Comparison of ENCODE assay signal across 1 cellular context in genomic region chr15:38453971-38454686, GRCh38.
TF ChIP-seq lines count a peak whose summit lies in the region.

FAM98B (plus strand) TSS chr15:38454127; CDS start chr15:38454162, 35 bp downstream.

TF ChIP-seq in HepG2, 621 proteins besides CTCF, POLR2A, EP300 and RAD21 (continued from another document and continues in another):
- TF ChIP-seq ZNF770 (CRISPR knock-in tag; IDR thresholded peaks at IDR 0.05) (peak; percentile 39; the same call in 1 of the 2 replicates), NRL (CRISPR knock-in tag; IDR thresholded peaks at IDR 0.05; ENCODE audit: borderline replicate concordance) (peak; percentile 92), ZNF142 (CRISPR knock-in tag; IDR thresholded peaks at IDR 0.05) (peak; percentile 61; the same call in 1 of the 2 replicates), ARID4A (CRISPR knock-in tag; IDR thresholded peaks at IDR 0.05; ENCODE audit: borderline replicate concordance) (peak; percentile 77; the same call in 1 of the 2 replicates), RBAK (CRISPR knock-in tag; IDR thresholded peaks at IDR 0.05) (no peak), ZNF644 (CRISPR knock-in tag; IDR thresholded peaks at IDR 0.05; ENCODE audit: low read depth) (peak; percentile 76), ZNF335 (CRISPR knock-in tag; IDR thresholded peaks at IDR 0.05) (peak; percentile 96), TEAD3 (CRISPR knock-in tag; optimal IDR thresholded peaks at IDR 0.05; ENCODE audit: borderline replicate concordance) (peak; percentile 57), KLF6 (CRISPR knock-in tag; IDR thresholded peaks at IDR 0.05) (peak; percentile 56; the same call in 1 of the 2 replicates), FOXJ3 (CRISPR knock-in tag; IDR thresholded peaks at IDR 0.05; ENCODE audit: borderline replicate concordance) (no peak), STAT5B (CRISPR knock-in tag; IDR thresholded peaks at IDR 0.05) (peak; percentile 64; the same call in 1 of the 2 replicates), GABPB1 (CRISPR knock-in tag; IDR thresholded peaks at IDR 0.05) (peak; percentile 96), KAT2B (IDR thresholded peaks at IDR 0.05; ENCODE audit: borderline replicate concordance, low read depth, low read length) (no peak), ZNF101 (CRISPR knock-in tag; IDR thresholded peaks at IDR 0.05; ENCODE audit: borderline replicate concordance, low read depth) (no peak), ZNF776 (CRISPR knock-in tag; IDR thresholded peaks at IDR 0.05) (no peak), PCBP1 (IDR thresholded peaks at IDR 0.05; ENCODE audit: borderline replicate concordance, low read depth, low read length) (0 out of 2 replicates have a peak, but pooled peaks have one; percentile 65), ZNF17 (CRISPR knock-in tag; IDR thresholded peaks at IDR 0.05) (no peak), MYC (CRISPR knock-in tag; IDR thresholded peaks at IDR 0.05; ENCODE audit: borderline replicate concordance) (peak; percentile 78; the same call in 1 of the 2 replicates), NFKBIZ (CRISPR knock-in tag; IDR thresholded peaks at IDR 0.05) (peak; percentile 87; the same call in 1 of the 2 replicates), MTF2 (CRISPR knock-in tag; IDR thresholded peaks at IDR 0.05; ENCODE audit: borderline replicate concordance) (peak; percentile 88; the same call in 1 of the 2 replicates)
- TF ChIP-seq, protein P1, sequence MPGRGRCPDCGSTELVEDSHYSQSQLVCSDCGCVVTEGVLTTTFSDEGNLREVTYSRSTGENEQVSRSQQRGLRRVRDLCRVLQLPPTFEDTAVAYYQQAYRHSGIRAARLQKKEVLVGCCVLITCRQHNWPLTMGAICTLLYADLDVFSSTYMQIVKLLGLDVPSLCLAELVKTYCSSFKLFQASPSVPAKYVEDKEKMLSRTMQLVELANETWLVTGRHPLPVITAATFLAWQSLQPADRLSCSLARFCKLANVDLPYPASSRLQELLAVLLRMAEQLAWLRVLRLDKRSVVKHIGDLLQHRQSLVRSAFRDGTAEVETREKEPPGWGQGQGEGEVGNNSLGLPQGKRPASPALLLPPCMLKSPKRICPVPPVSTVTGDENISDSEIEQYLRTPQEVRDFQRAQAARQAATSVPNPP (CRISPR knock-in tag; IDR thresholded peaks at IDR 0.05), result peak; percentile 69; the same call in 1 of the 2 replicates
- TF ChIP-seq, protein P2, sequence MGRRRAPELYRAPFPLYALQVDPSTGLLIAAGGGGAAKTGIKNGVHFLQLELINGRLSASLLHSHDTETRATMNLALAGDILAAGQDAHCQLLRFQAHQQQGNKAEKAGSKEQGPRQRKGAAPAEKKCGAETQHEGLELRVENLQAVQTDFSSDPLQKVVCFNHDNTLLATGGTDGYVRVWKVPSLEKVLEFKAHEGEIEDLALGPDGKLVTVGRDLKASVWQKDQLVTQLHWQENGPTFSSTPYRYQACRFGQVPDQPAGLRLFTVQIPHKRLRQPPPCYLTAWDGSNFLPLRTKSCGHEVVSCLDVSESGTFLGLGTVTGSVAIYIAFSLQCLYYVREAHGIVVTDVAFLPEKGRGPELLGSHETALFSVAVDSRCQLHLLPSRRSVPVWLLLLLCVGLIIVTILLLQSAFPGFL (CRISPR knock-in tag; IDR thresholded peaks at IDR 0.05), result no peak
- TF ChIP-seq, protein P3, sequence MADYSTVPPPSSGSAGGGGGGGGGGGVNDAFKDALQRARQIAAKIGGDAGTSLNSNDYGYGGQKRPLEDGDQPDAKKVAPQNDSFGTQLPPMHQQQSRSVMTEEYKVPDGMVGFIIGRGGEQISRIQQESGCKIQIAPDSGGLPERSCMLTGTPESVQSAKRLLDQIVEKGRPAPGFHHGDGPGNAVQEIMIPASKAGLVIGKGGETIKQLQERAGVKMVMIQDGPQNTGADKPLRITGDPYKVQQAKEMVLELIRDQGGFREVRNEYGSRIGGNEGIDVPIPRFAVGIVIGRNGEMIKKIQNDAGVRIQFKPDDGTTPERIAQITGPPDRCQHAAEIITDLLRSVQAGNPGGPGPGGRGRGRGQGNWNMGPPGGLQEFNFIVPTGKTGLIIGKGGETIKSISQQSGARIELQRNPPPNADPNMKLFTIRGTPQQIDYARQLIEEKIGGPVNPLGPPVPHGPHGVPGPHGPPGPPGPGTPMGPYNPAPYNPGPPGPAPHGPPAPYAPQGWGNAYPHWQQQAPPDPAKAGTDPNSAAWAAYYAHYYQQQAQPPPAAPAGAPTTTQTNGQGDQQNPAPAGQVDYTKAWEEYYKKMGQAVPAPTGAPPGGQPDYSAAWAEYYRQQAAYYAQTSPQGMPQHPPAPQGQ (CRISPR knock-in tag; IDR thresholded peaks at IDR 0.05; ENCODE audit: borderline replicate concordance), result no peak
- TF ChIP-seq, protein P4, sequence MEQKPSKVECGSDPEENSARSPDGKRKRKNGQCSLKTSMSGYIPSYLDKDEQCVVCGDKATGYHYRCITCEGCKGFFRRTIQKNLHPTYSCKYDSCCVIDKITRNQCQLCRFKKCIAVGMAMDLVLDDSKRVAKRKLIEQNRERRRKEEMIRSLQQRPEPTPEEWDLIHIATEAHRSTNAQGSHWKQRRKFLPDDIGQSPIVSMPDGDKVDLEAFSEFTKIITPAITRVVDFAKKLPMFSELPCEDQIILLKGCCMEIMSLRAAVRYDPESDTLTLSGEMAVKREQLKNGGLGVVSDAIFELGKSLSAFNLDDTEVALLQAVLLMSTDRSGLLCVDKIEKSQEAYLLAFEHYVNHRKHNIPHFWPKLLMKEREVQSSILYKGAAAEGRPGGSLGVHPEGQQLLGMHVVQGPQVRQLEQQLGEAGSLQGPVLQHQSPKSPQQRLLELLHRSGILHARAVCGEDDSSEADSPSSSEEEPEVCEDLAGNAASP (CRISPR knock-in tag; IDR thresholded peaks at IDR 0.05; ENCODE audit: borderline replicate concordance), result peak; percentile 60; the same call in 1 of the 2 replicates
- TF ChIP-seq, protein P5, sequence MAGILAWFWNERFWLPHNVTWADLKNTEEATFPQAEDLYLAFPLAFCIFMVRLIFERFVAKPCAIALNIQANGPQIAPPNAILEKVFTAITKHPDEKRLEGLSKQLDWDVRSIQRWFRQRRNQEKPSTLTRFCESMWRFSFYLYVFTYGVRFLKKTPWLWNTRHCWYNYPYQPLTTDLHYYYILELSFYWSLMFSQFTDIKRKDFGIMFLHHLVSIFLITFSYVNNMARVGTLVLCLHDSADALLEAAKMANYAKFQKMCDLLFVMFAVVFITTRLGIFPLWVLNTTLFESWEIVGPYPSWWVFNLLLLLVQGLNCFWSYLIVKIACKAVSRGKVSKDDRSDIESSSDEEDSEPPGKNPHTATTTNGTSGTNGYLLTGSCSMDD (CRISPR knock-in tag; IDR thresholded peaks at IDR 0.05), result no peak
- TF ChIP-seq, protein P6, sequence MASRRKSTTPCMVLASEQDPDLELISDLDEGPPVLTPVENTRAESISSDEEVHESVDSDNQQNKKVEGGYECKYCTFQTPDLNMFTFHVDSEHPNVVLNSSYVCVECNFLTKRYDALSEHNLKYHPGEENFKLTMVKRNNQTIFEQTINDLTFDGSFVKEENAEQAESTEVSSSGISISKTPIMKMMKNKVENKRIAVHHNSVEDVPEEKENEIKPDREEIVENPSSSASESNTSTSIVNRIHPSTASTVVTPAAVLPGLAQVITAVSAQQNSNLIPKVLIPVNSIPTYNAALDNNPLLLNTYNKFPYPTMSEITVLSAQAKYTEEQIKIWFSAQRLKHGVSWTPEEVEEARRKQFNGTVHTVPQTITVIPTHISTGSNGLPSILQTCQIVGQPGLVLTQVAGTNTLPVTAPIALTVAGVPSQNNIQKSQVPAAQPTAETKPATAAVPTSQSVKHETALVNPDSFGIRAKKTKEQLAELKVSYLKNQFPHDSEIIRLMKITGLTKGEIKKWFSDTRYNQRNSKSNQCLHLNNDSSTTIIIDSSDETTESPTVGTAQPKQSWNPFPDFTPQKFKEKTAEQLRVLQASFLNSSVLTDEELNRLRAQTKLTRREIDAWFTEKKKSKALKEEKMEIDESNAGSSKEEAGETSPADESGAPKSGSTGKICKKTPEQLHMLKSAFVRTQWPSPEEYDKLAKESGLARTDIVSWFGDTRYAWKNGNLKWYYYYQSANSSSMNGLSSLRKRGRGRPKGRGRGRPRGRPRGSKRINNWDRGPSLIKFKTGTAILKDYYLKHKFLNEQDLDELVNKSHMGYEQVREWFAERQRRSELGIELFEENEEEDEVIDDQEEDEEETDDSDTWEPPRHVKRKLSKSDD (CRISPR knock-in tag; IDR thresholded peaks at IDR 0.05; ENCODE audit: low read depth), result peak; percentile 53; the same call in 1 of the 2 replicates
